In genomic region chr1:39214998-39215873, GRCh38 we compare ENCODE assay signal across 9 cellular contexts. TPM values are rescaled to one million over a fixed set of nuclear protein-coding genes. Genes with fewer than 3 reads are reported as not detected.
A peak's percentile ranks its signal among the peaks of the same experiment; 100 is the strongest.
DNase-seq lines count a peak whose midpoint lies in the region; ATAC-seq and TF ChIP-seq lines count a peak whose summit lies in the region.
"Had no signal": no experiment of that assay in that cellular context is flagged by ENCODE, and none has a peak within 500 bp of the region (broad histone marks: within the 10 kb centered on the region; RNA-seq: fewer than 3 reads in every experiment).

No MANE protein-coding gene starts in this region.

- no peak for TF ChIP-seq EP300 in gastroesophageal sphincter (IDR thresholded peaks at IDR 0.05)

- H3K4me3 ChIP-seq in gastroesophageal sphincter (peak overlapping the region; percentile 11 to 22), BE2C (ENCODE audit: low read depth, low read length) (no peak overlapping the region)

- peak; percentile 33 for DNase-seq in stimulated activated CD4-positive, alpha-beta T cell treated with anti-CD3 and anti-CD28 coated beads, Interleukin-1b, Interleukin-23, amount 100 ng/mL, for 48 hours
- no peak for DNase-seq in stimulated activated CD4-positive, alpha-beta T cell treated with anti-CD3 and anti-CD28 coated beads, Interleukin-4, amount 100 ng/mL, for 1 hour
- DNase-seq in activated CD4-positive, alpha-beta T cell treated with anti-CD3 and anti-CD28 coated beads for 48 hours, result peak; percentile 46
- DNase-seq in stimulated activated CD4-positive, alpha-beta T cell treated with anti-CD3 and anti-CD28 coated beads, Interleukin-4, amount 100 ng/mL, for 24 hours, result peak; percentile 34
- no peak for DNase-seq in H4 (ENCODE audit: low spot score)
- DNase-seq in BE2C, result no peak

- H3K27ac ChIP-seq in gastroesophageal sphincter, result peak overlapping the region; percentile 55 to 76 (median 67)
- H3K27ac ChIP-seq: C4-2B had no signal

- no peak for TF ChIP-seq POLR2A in gastroesophageal sphincter (IDR thresholded peaks at IDR 0.05)

- no peaks in the 10 kb centered on the region for H3K27me3 ChIP-seq in gastroesophageal sphincter
- H3K27me3 ChIP-seq in BE2C, result no peaks in the 10 kb centered on the region

- no peaks in the 10 kb centered on the region for H3K9me3 ChIP-seq in gastroesophageal sphincter
- no peaks in the 10 kb centered on the region for H3K9me3 ChIP-seq in BE2C

- peak; percentile 61 for ATAC-seq in HG03354 (IDR thresholded peaks at IDR 0.05; ENCODE audit: poor library complexity, severe bottlenecking, unreplicated experiment)
- peak; percentile 13 for ATAC-seq in gastroesophageal sphincter

- TF ChIP-seq CTCF in gastroesophageal sphincter (IDR thresholded peaks at IDR 0.05) (no peak), BE2C (IDR thresholded peaks at IDR 0.05; ENCODE audit: low read depth, low read length) (no peak)

- peaks cover 31 to 88% (median 32%) of the 10 kb centered on the region in 3 donors for H3K4me1 ChIP-seq in gastroesophageal sphincter
- H3K4me1 ChIP-seq in BE2C, result no peaks in the 10 kb centered on the region

- 40 to 52% methylated on average over 4 to 7 of the region's 11 CpGs for WGBS in gastroesophageal sphincter (ENCODE audit: low coverage in 1 of 2), 2 donors

- H3K36me3 ChIP-seq in gastroesophageal sphincter, result no peaks in the 10 kb centered on the region
- H3K36me3 ChIP-seq in BE2C, result no peaks in the 10 kb centered on the region

RNA-seq across cellular contexts. Expression of gene MACF1, which starts 10.7 kb away (rescaled TPM):
- 100 to 1,000 TPM; 454 to 752 (median 541) TPM for total RNA-seq in gastroesophageal sphincter
- total RNA-seq in H4 (2014; rRNA removed; shearing (Covaris generic)), result 34.1 and 38.6 TPM in 2 replicates
- polyA plus RNA-seq in BE2C (2012; ENCODE audit: insufficient read depth, insufficient read length, low read depth), result 24.3 TPM

Comparison
In these comparisons a context has a peak if more than half of its experiments do, and no peak if none do; other contexts are left out.
1. DNase-seq: peak in stimulated activated CD4-positive, alpha-beta T cell treated with anti-CD3 and anti-CD28 coated beads, Interleukin-1b, Interleukin-23, amount 100 ng/mL, for 48 hours (single experiment), activated CD4-positive, alpha-beta T cell treated with anti-CD3 and anti-CD28 coated beads for 48 hours (single experiment) and stimulated activated CD4-positive, alpha-beta T cell treated with anti-CD3 and anti-CD28 coated beads, Interleukin-4, amount 100 ng/mL, for 24 hours (single experiment); none in stimulated activated CD4-positive, alpha-beta T cell treated with anti-CD3 and anti-CD28 coated beads, Interleukin-4, amount 100 ng/mL, for 1 hour (single experiment), H4 (single experiment) and BE2C (single experiment).
2. RNA of gene MACF1, which starts 10.7 kb away (total RNA-seq): 454 to 752 TPM in gastroesophageal sphincter; 34.1 to 38.6 TPM in H4; every median in the first group is over 10 times any median in the second.